In genomic region chr2:20438334-20439192, GRCh38 we compare ENCODE assay signal across 9 cellular contexts. TPM values are rescaled to one million over a fixed set of nuclear protein-coding genes. Genes with fewer than 3 reads are reported as not detected.
DNase-seq lines count a peak whose midpoint lies in the region; ATAC-seq and TF ChIP-seq lines count a peak whose summit lies in the region.
"Had no signal": no experiment of that assay in that cellular context is flagged by ENCODE, and none has a peak within 500 bp of the region (broad histone marks: within the 10 kb centered on the region; RNA-seq: fewer than 3 reads in every experiment).

No MANE protein-coding gene starts in this region.

- H3K27ac ChIP-seq in epithelial cell of prostate (peak overlapping the region; percentile 91), osteoblast (ENCODE audit: low read depth, low read length) (peak overlapping the region; percentile 12)

- no peaks in the 10 kb centered on the region for H3K79me2 ChIP-seq in osteoblast (ENCODE audit: insufficient read depth, low read length)

- H3K9me3 ChIP-seq in osteoblast (ENCODE audit: low read depth, low read length): no peaks in the 10 kb centered on the region

- no peaks in the 10 kb centered on the region for H3K27me3 ChIP-seq in osteoblast (ENCODE audit: insufficient read depth, low read length)

- no peak overlapping the region for H2AFZ ChIP-seq in osteoblast (ENCODE audit: low read length)

- peaks cover 16% of the 10 kb centered on the region for H3K4me1 ChIP-seq in osteoblast (ENCODE audit: insufficient read depth, low read length)

- H4K20me1 ChIP-seq in osteoblast (ENCODE audit: insufficient read depth, low read length): no peaks in the 10 kb centered on the region

- no peak for ATAC-seq in HG02973 (IDR thresholded peaks at IDR 0.05; ENCODE audit: unreplicated experiment)
- no peak for ATAC-seq in HG02763 (IDR thresholded peaks at IDR 0.05; ENCODE audit: unreplicated experiment)
- no peak for ATAC-seq in HG03108 (IDR thresholded peaks at IDR 0.05; ENCODE audit: unreplicated experiment)

- H3K36me3 ChIP-seq in osteoblast (ENCODE audit: insufficient read depth, low read length): no peaks in the 10 kb centered on the region

- H3K4me2 ChIP-seq in osteoblast (ENCODE audit: insufficient read depth, low read length): peak overlapping the region; percentile 67

- DNase-seq in CD1c-positive myeloid dendritic cell (ENCODE audit: extremely low spot score) (peak; percentile 76), NCI-H69 (lab: John Stamatoyannopoulos, UW) (peak; percentile 68), epithelial cell of prostate (ENCODE audit: low read depth, low spot score) (peak; percentile 86), osteoblast (ENCODE audit: insufficient read length, low spot score, missing footprints) (no peak), DMS114 treated with DMSO at 0.1 percent for 48 hours (lab: John Stamatoyannopoulos, UW; ENCODE audit: unreplicated experiment) (no peak)
- DNase-seq: activated T-cell treated with anti-CD3 and anti-CD28 coated beads for 4 hours had no signal

- no peak for TF ChIP-seq CTCF in osteoblast (IDR thresholded peaks at IDR 0.05; ENCODE audit: extremely low read depth, low read depth, low read length)

- peak overlapping the region; percentile 41 for H3K4me3 ChIP-seq in osteoblast (ENCODE audit: insufficient read depth, low read length)

RNA-seq across cellular contexts. Expression of gene RHOB, which starts 8.3 kb away (rescaled TPM):
- total RNA-seq in osteoblast: 145 and 161 TPM in 2 replicates

Comparison
In these comparisons a context has a peak if more than half of its experiments do, and no peak if none do; other contexts are left out.
1. DNase-seq: peak in CD1c-positive myeloid dendritic cell (single experiment), NCI-H69 (single experiment) and epithelial cell of prostate (single experiment); none in osteoblast (single experiment) and DMS114 treated with DMSO at 0.1 percent for 48 hours (single experiment).